In the genomic region with DNA sequence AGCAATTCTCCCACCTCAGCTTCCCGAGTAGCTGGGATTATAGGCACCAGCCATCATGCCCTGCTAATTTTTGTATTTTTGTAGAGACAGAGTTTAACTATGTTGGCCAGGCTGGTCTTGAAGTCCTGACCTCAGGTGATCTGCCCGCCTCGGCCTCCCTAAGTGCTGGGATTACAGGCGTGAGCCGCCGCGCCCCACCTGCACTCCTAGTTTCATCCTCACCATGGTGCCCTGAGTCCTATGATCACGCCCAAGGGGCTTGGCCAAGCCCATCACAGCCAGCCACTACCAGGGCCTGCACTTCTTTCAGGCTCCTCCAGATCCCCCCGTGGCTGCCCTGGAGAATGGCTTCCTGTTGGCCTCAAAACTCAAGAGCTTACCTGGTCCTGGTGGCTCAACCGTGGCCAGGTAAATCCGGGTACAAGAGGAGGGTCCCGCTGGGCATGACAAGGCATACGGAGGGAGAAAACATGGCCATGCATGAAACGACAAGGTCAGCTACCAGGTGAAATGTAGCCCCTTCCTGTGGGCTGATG, we compare ENCODE assay signal across 1 cellular context.
TF ChIP-seq lines count a peak whose summit lies in the region.

No MANE protein-coding gene starts in this region.

TF ChIP-seq in H1, 55 proteins besides CTCF, POLR2A, EP300 and RAD21:
- TF ChIP-seq CREB1 (IDR thresholded peaks at IDR 0.05) = no peak
